In genomic region chr5:177366528-177367322, GRCh38 we compare ENCODE assay signal across 8 cellular contexts. TPM values are rescaled to one million over a fixed set of nuclear protein-coding genes. Genes with fewer than 3 reads are reported as not detected.
DNase-seq lines count a peak whose midpoint lies in the region; FAIRE-seq and TF ChIP-seq lines count a peak whose summit lies in the region.

No MANE protein-coding gene starts in this region.

- CTCF ChIA-PET in AG04450 (lab: Charles Lee): interaction anchor here (0.5 to 2.1 kb wide), 11 partner anchors 12 to 91 kb away, joined by 3 to 16 read pairs (median 5); partner anchors contain the start of gene LMAN2

- POLR2A ChIA-PET in AG04450 (lab: Yijun Ruan, JAX): interaction anchor here (0.6 to 2.1 kb wide), 6 partner anchors 9 to 823 kb away, joined by 3 to 7 read pairs (median 4); partner anchors contain the start of genes GRK6 and LMAN2

- DNase-seq in AG04450 (ENCODE audit: low read depth, low spot score): no peak
- DNase-seq in NCI-H187 treated with DMSO at 0.1 percent for 48 hours (lab: John Stamatoyannopoulos, UW): peak; percentile 22
- DNase-seq in erythroblast (lab: John Stamatoyannopoulos, UW): peak; percentile 31 to 39
- DNase-seq in mucosa of gallbladder (ENCODE audit: low spot score): peak; percentile 92
- no peak for DNase-seq in putamen (ENCODE audit: low spot score)
- no peak for DNase-seq in NCI-H226
- no peak for DNase-seq in NCI-H2171 treated with DMSO at 0.1 percent for 48 hours (lab: John Stamatoyannopoulos, UW)
- DNase-seq in H54 (ENCODE audit: insufficient read length, low spot score): no peak

- H3K9me3 ChIP-seq in AG04450 (ENCODE audit: control insufficient read depth, insufficient read depth, low read length): peaks cover 4% of the 10 kb centered on the region; the same call in 1 of the 2 replicates

- H3K4me3 ChIP-seq in AG04450 (ENCODE audit: low read depth, low read length): peak overlapping the region; percentile 58

- H3K27ac ChIP-seq in AG04450 (ENCODE audit: low read depth, low read length): peak overlapping the region; percentile 86

- FAIRE-seq in H54 (lab: Jason Lieb, UNC): no peak

- H3K27me3 ChIP-seq in AG04450 (ENCODE audit: control insufficient read depth, insufficient read depth, low read length): no peaks in the 10 kb centered on the region

- no peak for TF ChIP-seq CTCF in AG04450 (IDR thresholded peaks at IDR 0.05; ENCODE audit: low read depth, low read length)

- no peak for TF ChIP-seq POLR2A in erythroblast (IDR thresholded peaks at IDR 0.05; ENCODE audit: low read length)
- no peak for TF ChIP-seq POLR2A in H54 (IDR thresholded peaks at IDR 0.05; ENCODE audit: low read depth, low read length)

RNA-seq across cellular contexts. Expression of gene RGS14, which starts 9.0 kb away (rescaled TPM):
- polyA plus RNA-seq in AG04450 (2011; rRNA removed): 2.6 and 4.4 TPM in 2 replicates
- 1.4 and 4.7 TPM in 2 replicates for polyA minus RNA-seq in AG04450 (2011; rRNA and poly(A)+ RNA removed)
- 46.3 TPM for total RNA-seq in mucosa of gallbladder

RNA-seq across cellular contexts. Expression of gene LMAN2, which starts 15.3 kb away (rescaled TPM):
- polyA plus RNA-seq in AG04450 (2011; rRNA removed): 150 and 212 TPM in 2 replicates
- polyA minus RNA-seq in AG04450 (2011; rRNA and poly(A)+ RNA removed): 183 and 249 TPM in 2 replicates
- total RNA-seq in mucosa of gallbladder: 184 TPM

RNA-seq across cellular contexts. Expression of gene SLC34A1, which starts 17.5 kb away (rescaled TPM):
- not detected in 2 replicates for polyA plus RNA-seq in AG04450 (2011; rRNA removed)
- polyA minus RNA-seq in AG04450 (2011; rRNA and poly(A)+ RNA removed): not detected in 2 replicates
- 0.06 TPM for total RNA-seq in mucosa of gallbladder

RNA-seq across cellular contexts. Expression of gene PFN3, which starts 33.7 kb away (rescaled TPM):
- polyA plus RNA-seq in AG04450 (2011; rRNA removed): not detected in 2 replicates
- not detected in 2 replicates for polyA minus RNA-seq in AG04450 (2011; rRNA and poly(A)+ RNA removed)
- total RNA-seq in mucosa of gallbladder: not detected

RNA-seq across cellular contexts. Expression of gene F12, which starts 42.6 kb away (rescaled TPM):
- 0.35 and 0.48 TPM in 2 replicates for polyA plus RNA-seq in AG04450 (2011; rRNA removed)
- 0.55 TPM in 1 of 2 replicates, not detected in the other for polyA minus RNA-seq in AG04450 (2011; rRNA and poly(A)+ RNA removed)
- 15.3 TPM for total RNA-seq in mucosa of gallbladder

Comparison
In these comparisons a context has a peak if more than half of its experiments do, and no peak if none do; other contexts are left out.
1. DNase-seq: peak in NCI-H187 treated with DMSO at 0.1 percent for 48 hours (single experiment), erythroblast (2 of 2) and mucosa of gallbladder (single experiment); none in AG04450 (single experiment), putamen (single experiment), NCI-H226 (single experiment), NCI-H2171 treated with DMSO at 0.1 percent for 48 hours (single experiment) and H54 (single experiment).